In the genomic region with DNA sequence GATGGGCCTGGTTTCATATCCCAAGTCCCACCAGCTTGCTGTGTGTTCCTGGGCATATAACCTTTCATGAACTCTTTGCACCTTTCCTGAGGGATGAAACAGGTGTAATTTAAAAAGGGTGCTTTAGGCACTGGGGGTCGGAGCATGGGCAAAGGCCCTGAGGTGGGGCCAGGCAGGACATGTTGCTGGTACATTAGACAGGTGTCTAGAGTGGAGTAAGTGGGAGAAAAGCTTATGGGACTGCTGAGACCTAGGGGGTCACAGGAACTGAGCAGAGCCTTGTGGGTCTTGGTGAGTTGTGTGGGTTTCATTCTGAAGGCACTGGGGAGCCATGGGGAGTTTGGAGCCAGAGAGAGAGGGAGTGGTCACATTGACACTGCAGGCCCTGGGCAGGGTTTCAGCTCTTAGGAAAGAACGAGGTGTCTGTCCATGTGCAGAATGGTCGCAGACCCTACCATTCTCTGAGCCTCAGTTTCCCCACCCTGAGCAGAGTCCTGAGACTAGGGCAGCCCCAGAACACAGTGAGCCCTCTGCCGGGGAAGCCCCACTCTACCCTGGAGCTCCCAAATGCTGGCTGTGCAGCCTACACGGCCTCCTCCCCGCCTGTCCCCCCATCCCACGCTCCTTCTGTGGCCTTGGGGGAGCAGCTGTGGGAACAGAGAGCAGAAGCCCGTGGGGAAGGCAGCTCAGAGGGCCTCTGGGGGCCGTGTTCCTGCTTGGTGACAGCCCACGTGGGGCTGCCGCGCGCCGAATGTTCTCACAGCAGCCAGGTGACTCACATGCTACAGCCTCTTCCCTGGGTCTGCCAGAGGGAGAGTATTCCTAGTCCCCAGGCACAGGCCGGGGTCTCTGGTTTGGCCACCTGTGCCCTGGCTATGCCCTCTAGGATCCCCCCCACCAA, we compare ENCODE assay signal across 1 cellular context.
A peak's percentile ranks its signal among the peaks of the same experiment; 100 is the strongest.
TF ChIP-seq lines count a peak whose summit lies in the region.

No MANE protein-coding gene starts in this region.

TF ChIP-seq in HEK293, 187 proteins besides CTCF, POLR2A, EP300 and RAD21 (continued from another document):
- TF ChIP-seq ZNF423 (tag by site-specific recombination; IDR thresholded peaks at IDR 0.05), result no peak
- TF ChIP-seq ZNF341 (tag by site-specific recombination; IDR thresholded peaks at IDR 0.05; ENCODE audit: low read depth), result 0 out of 2 replicates have a peak, but pooled peaks have one; percentile 24
- TF ChIP-seq GLI2 (tag by site-specific recombination; IDR thresholded peaks at IDR 0.05; ENCODE audit: borderline replicate concordance, low read depth), result no peak
- TF ChIP-seq EGR2 (tag by site-specific recombination; IDR thresholded peaks at IDR 0.05; ENCODE audit: low read depth), result peak; percentile 10; the same call in 1 of the 2 replicates
- TF ChIP-seq ZNF16 (tag by site-specific recombination; IDR thresholded peaks at IDR 0.05; ENCODE audit: low read depth), result peak; percentile 58; the same call in 1 of the 2 replicates
- TF ChIP-seq ZNF239 (tag by site-specific recombination; IDR thresholded peaks at IDR 0.05), result no peak
- TF ChIP-seq ZFHX2 (tag by site-specific recombination; conservative IDR thresholded peaks at IDR 0.05), result 0 out of 2 replicates have a peak, but pooled peaks have one; percentile 16
- no peak for TF ChIP-seq SETDB1 (IDR thresholded peaks at IDR 0.05; ENCODE audit: insufficient read length, low read length)
- no peak for TF ChIP-seq ZNF560 (tag by site-specific recombination; IDR thresholded peaks at IDR 0.05; ENCODE audit: borderline replicate concordance)
- no peak for TF ChIP-seq ZBTB6 (tag by site-specific recombination; IDR thresholded peaks at IDR 0.05)
- no peak for TF ChIP-seq ZBTB20 (tag by site-specific recombination; IDR thresholded peaks at IDR 0.05)
- no peak for TF ChIP-seq ZNF624 (tag by site-specific recombination; IDR thresholded peaks at IDR 0.05)
